ENCODE assay signal across 23 cellular contexts in the genomic region with DNA sequence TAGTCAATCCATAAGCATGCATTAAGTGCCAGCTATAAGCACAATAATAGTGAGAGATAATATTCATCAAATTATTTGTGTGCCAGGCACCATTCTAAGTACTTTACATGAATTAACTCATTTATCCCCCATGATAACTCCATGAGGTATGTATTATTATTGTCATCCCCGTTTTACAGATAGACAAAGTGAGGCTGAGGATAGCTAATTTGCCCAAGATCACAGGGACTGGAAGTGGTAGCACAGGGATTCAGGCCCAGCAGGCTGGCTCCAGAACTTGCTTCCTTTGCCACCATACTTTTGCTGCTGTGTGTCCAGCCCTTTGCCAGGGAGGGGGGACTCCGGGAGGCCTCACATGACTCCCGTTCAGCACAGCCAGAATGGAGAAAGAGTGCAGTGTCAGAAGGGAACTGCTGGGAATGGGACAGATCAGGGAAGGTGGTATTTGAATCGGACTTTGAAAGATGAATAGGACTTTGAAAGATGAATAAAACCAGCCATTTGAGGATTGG.
"Had no signal": no experiment of that assay in that cellular context is flagged by ENCODE, and none has a peak within 500 bp of the region (broad histone marks: within the 10 kb centered on the region; RNA-seq: fewer than 3 reads in every experiment).

No MANE protein-coding gene starts in this region.

- ATAC-seq: left colon; lower lobe of right lung; natural killer cell; sciatic nerve; stimulated activated effector memory CD8-positive, alpha-beta T cell treated with anti-CD3 and anti-CD28 coated beads, Interleukin-12 subunit alpha, Interleukin-12 subunit beta, amount 100 ng/mL, for 72 hours had no signal

- H3K36me3 ChIP-seq: colonic mucosa, esophagus squamous epithelium, left ventricle myocardium inferior, lower lobe of right lung, neutrophil, thoracic aorta, transverse colon had no signal

- H3K4me3 Mint-ChIP-seq: central memory CD8-positive, alpha-beta T cell; dendritic cell treated with granulocyte-macrophage colony-stimulating factor and Interleukin-4, amounts not matched to agents 40 ng/mL and 50 ng/mL, for 4 days; immature natural killer cell; natural killer cell; stimulated activated effector memory CD8-positive, alpha-beta T cell treated with anti-CD3 and anti-CD28 coated beads, Interleukin-12 subunit alpha, Interleukin-12 subunit beta, amount 100 ng/mL, for 72 hours had no signal

- H3K27me3 ChIP-seq: colonic mucosa, esophagus squamous epithelium, neutrophil, transverse colon had no signal

- DNase-seq: colonic mucosa; effector memory CD4-positive, alpha-beta T cell; esophagus squamous epithelium; foreskin melanocyte; hypothalamus; immature natural killer cell; kidney glomerular epithelial cell; left colon; left ventricle myocardium inferior; lower lobe of right lung; natural killer cell; stimulated activated CD4-positive, alpha-beta T cell treated with anti-CD3 and anti-CD28 coated beads, Interleukin-2, amount 100 ng/mL, for 24 hours; stimulated activated CD4-positive, alpha-beta T cell treated with anti-CD3 and anti-CD28 coated beads, Interleukin-4, amount 100 ng/mL, for 24 hours; stimulated activated naive CD4-positive, alpha-beta T cell treated with Interleukin-2 at 50 U/mL for 16 hours; transverse colon had no signal

- H3K4me1 Mint-ChIP-seq: central memory CD8-positive, alpha-beta T cell; immature natural killer cell; natural killer cell had no signal

- H3K27ac ChIP-seq: colonic mucosa, esophagus squamous epithelium, left ventricle myocardium inferior, lower lobe of right lung, neutrophil, parathyroid adenoma, thoracic aorta, transverse colon had no signal

- H3K9me3 ChIP-seq: colonic mucosa, esophagus squamous epithelium, left ventricle myocardium inferior, lower lobe of right lung, neutrophil, thoracic aorta, transverse colon had no signal

- H3K27me3 Mint-ChIP-seq: central memory CD8-positive, alpha-beta T cell; dendritic cell treated with granulocyte-macrophage colony-stimulating factor and Interleukin-4, amounts not matched to agents 40 ng/mL and 50 ng/mL, for 4 days had no signal

- H3K27ac Mint-ChIP-seq: dendritic cell treated with granulocyte-macrophage colony-stimulating factor and Interleukin-4, amounts not matched to agents 40 ng/mL and 50 ng/mL, for 4 days; immature natural killer cell; natural killer cell; progenitor cell of endocrine pancreas; stimulated activated effector memory CD8-positive, alpha-beta T cell treated with anti-CD3 and anti-CD28 coated beads, Interleukin-12 subunit alpha, Interleukin-12 subunit beta, amount 100 ng/mL, for 72 hours had no signal

- H3K36me3 Mint-ChIP-seq: immature natural killer cell; natural killer cell; stimulated activated effector memory CD8-positive, alpha-beta T cell treated with anti-CD3 and anti-CD28 coated beads, Interleukin-12 subunit alpha, Interleukin-12 subunit beta, amount 100 ng/mL, for 72 hours had no signal

- H3K4me3 ChIP-seq: colonic mucosa, esophagus squamous epithelium, left ventricle myocardium inferior, lower lobe of right lung, thoracic aorta, transverse colon had no signal

- H3K4me1 ChIP-seq: colonic mucosa, left ventricle myocardium inferior, lower lobe of right lung, parathyroid adenoma, transverse colon had no signal

- H3K9me3 Mint-ChIP-seq: central memory CD8-positive, alpha-beta T cell; dendritic cell treated with granulocyte-macrophage colony-stimulating factor and Interleukin-4, amounts not matched to agents 40 ng/mL and 50 ng/mL, for 4 days; immature natural killer cell; natural killer cell; stimulated activated effector memory CD8-positive, alpha-beta T cell treated with anti-CD3 and anti-CD28 coated beads, Interleukin-12 subunit alpha, Interleukin-12 subunit beta, amount 100 ng/mL, for 72 hours had no signal
